In the genomic region with DNA sequence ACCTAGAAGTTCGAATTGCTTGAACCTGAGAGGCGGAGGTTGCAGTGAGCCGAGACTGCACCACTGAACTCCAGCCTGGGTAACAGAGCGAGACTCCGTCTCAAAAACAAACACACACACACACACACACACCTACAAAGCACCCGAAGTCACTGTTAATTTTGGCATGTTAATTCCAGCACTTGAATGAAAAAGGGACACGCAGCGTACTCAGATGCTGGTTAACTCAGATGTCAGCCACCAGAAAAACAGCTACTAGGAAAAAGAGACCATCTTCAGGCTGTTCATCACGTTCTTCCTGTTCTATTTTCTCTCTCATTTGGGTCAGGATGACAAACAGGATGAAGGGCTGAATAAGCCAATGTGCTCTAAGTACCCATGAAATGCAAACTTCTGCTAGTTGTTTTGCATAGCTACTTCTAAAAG, we compare ENCODE assay signal across 11 cellular contexts.
DNase-seq lines count a peak whose midpoint lies in the region; ATAC-seq and TF ChIP-seq lines count a peak whose summit lies in the region.
"Had no signal": no experiment of that assay in that cellular context is flagged by ENCODE, and none has a peak within 500 bp of the region (broad histone marks: within the 10 kb centered on the region; RNA-seq: fewer than 3 reads in every experiment).

No MANE protein-coding gene starts in this region.

- TF ChIP-seq CTCF in GM20000 (IDR thresholded peaks at IDR 0.05; ENCODE audit: extremely low read depth, missing control alignments), result no peak

- DNase-seq in GM20000 (ENCODE audit: low spot score) (peak; percentile 16), kidney glomerular epithelial cell (lab: John Stamatoyannopoulos, UW) (peak; percentile 52), NK-92 (lab: John Stamatoyannopoulos, UW; ENCODE audit: unreplicated experiment) (no peak), AG08395 (ENCODE audit: low spot score) (no peak), SIG-M5 (lab: John Stamatoyannopoulos, UW) (no peak)
- DNase-seq: effector memory CD4-positive, alpha-beta T cell; left cardiac atrium had no signal

- ATAC-seq in GM18499 (IDR thresholded peaks at IDR 0.05; ENCODE audit: insufficient read depth, unreplicated experiment) (peak; percentile 65), HG03460 (IDR thresholded peaks at IDR 0.05; ENCODE audit: unreplicated experiment) (peak; percentile 86), HG03135 (IDR thresholded peaks at IDR 0.05; ENCODE audit: unreplicated experiment) (no peak)
- ATAC-seq: left cardiac atrium, Panc1 had no signal

Comparison
In these comparisons a context has a peak if more than half of its experiments do, and no peak if none do; other contexts are left out.
1. DNase-seq: peak in GM20000 (single experiment) and kidney glomerular epithelial cell (single experiment); none in NK-92 (single experiment), AG08395 (single experiment) and SIG-M5 (single experiment).